ENCODE assay signal across 31 cellular contexts in genomic region chr5:144318460-144318859, GRCh38.
"Had no signal": no experiment of that assay in that cellular context is flagged by ENCODE, and none has a peak within 500 bp of the region (broad histone marks: within the 10 kb centered on the region; RNA-seq: fewer than 3 reads in every experiment).

No MANE protein-coding gene starts in this region.

- H3K27ac Mint-ChIP-seq: memory B cell; mesothelial cell of epicardium; naive B cell; natural killer cell treated with Interleukin-12 subunit alpha and Interleukin-12 subunit beta and Interleukin-15 and Interleukin-18, amount 100 ng/mL, for 72 hours; type B pancreatic cell had no signal

- H3K9me3 Mint-ChIP-seq: mesothelial cell of epicardium, neural crest cell, type B pancreatic cell had no signal

- ATAC-seq: heart right ventricle; left lobe of liver; mucosa of descending colon; natural killer cell treated with Interleukin-12 subunit alpha and Interleukin-12 subunit beta and Interleukin-15 and Interleukin-18, amount 100 ng/mL, for 72 hours; sciatic nerve had no signal

- DNase-seq: dermis blood vessel endothelial cell; effector memory CD4-positive, alpha-beta T cell; erythroblast; esophagus squamous epithelium; foreskin melanocyte; glutamatergic neuron; heart right ventricle; hippocampal formation; kidney; mucosa of descending colon; naive B cell; stimulated activated CD4-positive, alpha-beta T cell treated with anti-CD3 and anti-CD28 coated beads, Interleukin-12 subunit alpha, Interleukin-12 subunit beta, amount 100 ng/mL, for 4 hours; stimulated activated CD4-positive, alpha-beta T cell treated with anti-CD3 and anti-CD28 coated beads, Interleukin-1b, Interleukin-23, amount 100 ng/mL, for 48 hours; stimulated activated CD4-positive, alpha-beta T cell treated with anti-CD3 and anti-CD28 coated beads, Interleukin-4, amount 100 ng/mL, for 1 hour; stimulated activated CD8-positive, alpha-beta memory T cell treated with anti-CD3 and anti-CD28 coated beads, Interleukin-4, amount 100 ng/mL, for 48 hours; stimulated activated naive CD4-positive, alpha-beta T cell; stomach; tibial artery had no signal

- H3K36me3 Mint-ChIP-seq: memory B cell; mesothelial cell of epicardium; naive B cell; natural killer cell treated with Interleukin-12 subunit alpha and Interleukin-12 subunit beta and Interleukin-15 and Interleukin-18, amount 100 ng/mL, for 72 hours; type B pancreatic cell had no signal

- H3K4me3 ChIP-seq: coronary artery, esophagus squamous epithelium, heart right ventricle, lung, mucosa of descending colon, prostate gland, right atrium auricular region, smooth muscle cell, stomach, tibial artery had no signal

- H2AFZ ChIP-seq: parathyroid adenoma had no signal

- H3K4me2 ChIP-seq: smooth muscle cell had no signal

- H3K36me3 ChIP-seq: esophagus squamous epithelium, heart right ventricle, prostate gland, right atrium auricular region, stomach, tibial artery had no signal

- H3K27me3 Mint-ChIP-seq: natural killer cell treated with Interleukin-12 subunit alpha and Interleukin-12 subunit beta and Interleukin-15 and Interleukin-18, amount 100 ng/mL, for 72 hours; type B pancreatic cell had no signal

- H3K4me1 ChIP-seq: esophagus squamous epithelium, heart right ventricle, parathyroid adenoma, prostate gland, right atrium auricular region, stomach, tibial artery had no signal

- H3K27ac ChIP-seq: coronary artery, esophagus squamous epithelium, heart right ventricle, parathyroid adenoma, prostate gland, right atrium auricular region, stomach, tibial artery had no signal

- H3K9ac ChIP-seq: parathyroid adenoma had no signal

- H3K9me3 ChIP-seq: esophagus squamous epithelium, heart right ventricle, mucosa of descending colon, prostate gland, right atrium auricular region, stomach, tibial artery had no signal

- H3K27me3 ChIP-seq: esophagus squamous epithelium, right atrium auricular region, stomach, tibial artery had no signal

- H3K4me1 Mint-ChIP-seq: memory B cell, naive B cell had no signal

- H3K79me2 ChIP-seq: parathyroid adenoma had no signal

- H3K4me3 Mint-ChIP-seq: memory B cell; mesothelial cell of epicardium; naive B cell; natural killer cell treated with Interleukin-12 subunit alpha and Interleukin-12 subunit beta and Interleukin-15 and Interleukin-18, amount 100 ng/mL, for 72 hours; neural crest cell; type B pancreatic cell had no signal
